ENCODE assay signal across 32 cellular contexts in the genomic region with DNA sequence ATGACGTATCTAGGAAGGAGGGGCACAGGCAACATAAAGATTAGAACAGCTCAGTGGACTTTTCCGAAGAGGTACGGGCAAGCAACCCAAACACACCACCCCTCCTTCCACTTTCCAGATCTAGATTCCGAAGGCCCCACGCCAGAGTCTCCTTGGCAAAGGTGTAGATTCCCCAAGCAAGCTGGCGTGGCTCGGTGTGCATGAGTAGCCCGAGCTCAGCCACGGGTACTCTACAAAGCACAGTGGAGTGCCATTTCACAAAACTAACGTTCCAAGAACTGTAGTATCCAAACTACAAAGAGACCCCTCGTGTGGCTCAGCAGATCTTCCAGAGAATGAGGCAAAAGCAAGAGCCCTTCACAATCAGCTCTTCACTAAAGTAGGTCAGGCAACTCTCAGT.
A peak's percentile ranks its signal among the peaks of the same experiment; 100 is the strongest.
DNase-seq lines count a peak whose midpoint lies in the region; ATAC-seq and TF ChIP-seq lines count a peak whose summit lies in the region.
"Had no signal": no experiment of that assay in that cellular context is flagged by ENCODE, and none has a peak within 500 bp of the region (broad histone marks: within the 10 kb centered on the region; RNA-seq: fewer than 3 reads in every experiment).

No MANE protein-coding gene starts in this region.

- no peak overlapping the region for H2BK12ac ChIP-seq in H9 (ENCODE audit: insufficient read length, low read depth, low read length)

- H3K36me3 Mint-ChIP-seq in H9 (ENCODE audit: insufficient read depth in 1 of 3, low read depth in 3 of 3) (peaks cover 48 to 65% (median 52%) of the 10 kb centered on the region in 3 experiments), glutamatergic neuron (ENCODE audit: unreplicated experiment) (peaks cover 15% of the 10 kb centered on the region)

- no peak overlapping the region for H2BK15ac ChIP-seq in H9 (ENCODE audit: low read depth, low read length)

- H3K4ac ChIP-seq in H9 (ENCODE audit: low read depth, low read length): no peak overlapping the region

- H3T11ph ChIP-seq in H9 (ENCODE audit: low read length): no peak overlapping the region

- H3K23ac ChIP-seq in H9 (ENCODE audit: insufficient read length, low read depth, low read length): no peak overlapping the region

- H4K5ac ChIP-seq in H9 (ENCODE audit: insufficient read length, low read depth, low read length): no peak overlapping the region

- WGBS in H9 (ENCODE audit: extremely low coverage, insufficient read length, low lambda C conversion rate): no CpG with 5 or more reads among the region's 11 CpGs

- H4K91ac ChIP-seq in H9 (ENCODE audit: insufficient read length, low read depth, low read length): no peak overlapping the region

- H3K56ac ChIP-seq in H9 (ENCODE audit: insufficient read length, low read depth, low read length): no peak overlapping the region

- H3K79me1 ChIP-seq in H9 (ENCODE audit: insufficient read depth, low read depth, low read length, poor library complexity, severe bottlenecking): peaks cover 4% of the 10 kb centered on the region

- H3K4me3 Mint-ChIP-seq in H9 (no peak overlapping the region), glutamatergic neuron (ENCODE audit: unreplicated experiment) (no peak overlapping the region)
- H3K4me3 Mint-ChIP-seq: activated T-cell treated with anti-CD3 and anti-CD28 coated beads, Interleukin-2, amount 50 U/mL, for 72 hours; CD8-positive, alpha-beta memory T cell; neural crest cell; stimulated activated naive CD8-positive, alpha-beta T cell treated with anti-CD3 and anti-CD28 coated beads, Interleukin-15, amount 100 ng/mL, for 72 hours; T-helper 1 cell treated with Interleukin-12 subunit alpha and Interleukin-12 subunit beta and Interleukin-4 antibody, amounts not matched to agents 30 μg/mL and 1 μg/mL, for 36 hours had no signal

- ATAC-seq in GM19463 (IDR thresholded peaks at IDR 0.05; ENCODE audit: unreplicated experiment) (no peak), HG02885 (IDR thresholded peaks at IDR 0.05; ENCODE audit: poor library complexity, unreplicated experiment) (no peak)
- ATAC-seq: activated CD4-positive, CD25-positive, alpha-beta regulatory T cell treated with anti-CD3 and anti-CD28 coated beads, Interleukin-2, amount 50 U/mL, for 24 hours; activated T-cell treated with anti-CD3 and anti-CD28 coated beads, Interleukin-2, amount 50 U/mL, for 72 hours; stimulated activated naive CD8-positive, alpha-beta T cell treated with anti-CD3 and anti-CD28 coated beads, Interleukin-15, amount 100 ng/mL, for 72 hours had no signal

- peaks cover 23% of the 10 kb centered on the region; the same call in 1 of the 2 replicates for H3K79me2 ChIP-seq in H9 (ENCODE audit: insufficient read depth, low read length)

- no peaks in the 10 kb centered on the region for H3K23me2 ChIP-seq in H9 (ENCODE audit: insufficient read length, low read depth, low read length, poor library complexity, severe bottlenecking)

- peak overlapping the region; percentile 51 to 91 (median 76); a peak in 5 of 7 replicates for H3K27ac Mint-ChIP-seq in H9
- peak overlapping the region; percentile 38 for H3K27ac Mint-ChIP-seq in glutamatergic neuron (ENCODE audit: unreplicated experiment)
- H3K27ac Mint-ChIP-seq: activated T-cell treated with anti-CD3 and anti-CD28 coated beads, Interleukin-2, amount 50 U/mL, for 72 hours; stimulated activated naive CD8-positive, alpha-beta T cell treated with anti-CD3 and anti-CD28 coated beads, Interleukin-15, amount 100 ng/mL, for 72 hours; T-helper 1 cell treated with Interleukin-12 subunit alpha and Interleukin-12 subunit beta and Interleukin-4 antibody, amounts not matched to agents 30 μg/mL and 1 μg/mL, for 36 hours had no signal

- DNase-seq in H9 (no peak), caudate nucleus (lab: John Stamatoyannopoulos, UW) (peak in 2 of 61 donors; percentile 21 to 79), glutamatergic neuron (no peak), kidney tubule cell (ENCODE audit: low spot score) (no peak)
- no peak for DNase-seq in stimulated activated CD4-positive, alpha-beta T cell treated with anti-CD3 and anti-CD28 coated beads, Interleukin-15, amount 100 ng/mL, for 24 hours
- DNase-seq: activated CD4-positive, alpha-beta T cell treated with anti-CD3 and anti-CD28 coated beads, Interleukin-2, amount 50 U/mL, for 48 hours; activated T-cell treated with anti-CD3 and anti-CD28 coated beads, Interleukin-2, amount 50 U/mL, for 72 hours; BE2C; CD8-positive, alpha-beta memory T cell; colonic mucosa; effector CD8-positive, alpha-beta T cell; H7; mammary epithelial cell; MG63; NCI-H1105 treated with DMSO at 0.1 percent for 48 hours; NCI-H2029; NCI-H526; SK-N-SH; stimulated activated CD4-positive, alpha-beta T cell treated with anti-CD3 and anti-CD28 coated beads, Interleukin-2, amount 100 ng/mL, for 24 hours; stimulated activated CD8-positive, alpha-beta memory T cell treated with anti-CD3 and anti-CD28 coated beads, Interleukin-4, amount 100 ng/mL, for 48 hours; stimulated activated naive CD8-positive, alpha-beta T cell treated with anti-CD3 and anti-CD28 coated beads, Interleukin-15, amount 100 ng/mL, for 72 hours; transverse colon had no signal

- H3K4me1 ChIP-seq in H9 (ENCODE audit: insufficient read depth, low read length): peaks cover 33% of the 10 kb centered on the region
- H3K4me1 ChIP-seq in skeletal muscle tissue (ENCODE audit: control insufficient read depth in 3 of 3, insufficient read depth in 3 of 3, low read length in 3 of 3): peaks cover 20 to 42% (median 30%) of the 10 kb centered on the region in 3 donors
- H3K4me1 ChIP-seq: colonic mucosa had no signal

- peak overlapping the region in 2 of 3 donors; percentile 28 to 29 for H3K4me3 ChIP-seq in skeletal muscle tissue (ENCODE audit: low read length in 3 of 3)
- H3K4me3 ChIP-seq: colonic mucosa, MG63, transverse colon had no signal

- H4K20me1 ChIP-seq in H9 (ENCODE audit: control insufficient read depth, insufficient read depth, insufficient read length): no peaks in the 10 kb centered on the region

- no peak overlapping the region for H3K18ac ChIP-seq in H9 (ENCODE audit: insufficient read length, low read depth, low read length)

- no peak overlapping the region for H3K14ac ChIP-seq in H9 (ENCODE audit: insufficient read depth, low read length)

- H3K9ac ChIP-seq in H9 (ENCODE audit: extremely low read depth, insufficient read length, low read length) (no peak overlapping the region), skeletal muscle tissue (ENCODE audit: low read depth in 1 of 3, low read length in 3 of 3) (peak overlapping the region in 1 of 3 donors; percentile 10)
- H3K9ac ChIP-seq: KMS-11, parathyroid adenoma, SK-N-SH had no signal

- H3K4me1 Mint-ChIP-seq in H9 (peaks cover 55 to 60% of the 10 kb centered on the region in 2 experiments), glutamatergic neuron (ENCODE audit: low read depth, unreplicated experiment) (peaks cover 35% of the 10 kb centered on the region)

- no peak overlapping the region for H2AK5ac ChIP-seq in H9 (ENCODE audit: insufficient read length, low read length)

- H3K4me2 ChIP-seq in H9 (ENCODE audit: insufficient read depth, insufficient read length, low read length): no peak overlapping the region
- H3K4me2 ChIP-seq: KMS-11, SK-N-SH had no signal

- no peak overlapping the region for H2BK20ac ChIP-seq in H9 (ENCODE audit: low read depth, low read length, poor library complexity, severe bottlenecking)

- H2BK120ac ChIP-seq in H9 (ENCODE audit: low read depth, low read length, poor library complexity, severe bottlenecking): no peak overlapping the region

- H3K9me3 Mint-ChIP-seq in H9 (no peaks in the 10 kb centered on the region), glutamatergic neuron (ENCODE audit: unreplicated experiment) (peaks cover 18% of the 10 kb centered on the region)
- H3K9me3 Mint-ChIP-seq: activated T-cell treated with anti-CD3 and anti-CD28 coated beads, Interleukin-2, amount 50 U/mL, for 72 hours; CD8-positive, alpha-beta memory T cell; stimulated activated naive CD8-positive, alpha-beta T cell treated with anti-CD3 and anti-CD28 coated beads, Interleukin-15, amount 100 ng/mL, for 72 hours; T-helper 1 cell treated with Interleukin-12 subunit alpha and Interleukin-12 subunit beta and Interleukin-4 antibody, amounts not matched to agents 30 μg/mL and 1 μg/mL, for 36 hours had no signal

- H2AFZ ChIP-seq in H9 (ENCODE audit: low read length): no peak overlapping the region
- H2AFZ ChIP-seq: parathyroid adenoma had no signal

- H2BK5ac ChIP-seq in H9 (ENCODE audit: insufficient read length, low read length): no peak overlapping the region

- H3K9me3 ChIP-seq in H9 (ENCODE audit: control insufficient read depth, low read depth, low read length) (no peaks in the 10 kb centered on the region), skeletal muscle tissue (ENCODE audit: control insufficient read depth in 3 of 3, low read length in 3 of 3) (no peaks in the 10 kb centered on the region)
- H3K9me3 ChIP-seq: BE2C, colonic mucosa, MG63, SK-N-SH, transverse colon had no signal

- TF ChIP-seq CTCF in H9 (conservative IDR thresholded peaks at IDR 0.05): no peak
- no peak for TF ChIP-seq CTCF in glutamatergic neuron (IDR thresholded peaks at IDR 0.05; ENCODE audit: partially characterized antibody, unreplicated experiment)

- H3K27me3 Mint-ChIP-seq in H9 (ENCODE audit: low read depth): no peaks in the 10 kb centered on the region
- H3K27me3 Mint-ChIP-seq in glutamatergic neuron (ENCODE audit: unreplicated experiment): peaks cover 4% of the 10 kb centered on the region
- H3K27me3 Mint-ChIP-seq: CD8-positive, alpha-beta memory T cell; stimulated activated naive CD8-positive, alpha-beta T cell treated with anti-CD3 and anti-CD28 coated beads, Interleukin-15, amount 100 ng/mL, for 72 hours had no signal

- peaks cover 0 to 3% (median 0%) of the 10 kb centered on the region in 3 donors for H3K36me3 ChIP-seq in skeletal muscle tissue (ENCODE audit: control insufficient read depth in 3 of 3, insufficient read depth in 3 of 3, low read length in 3 of 3)
- H3K36me3 ChIP-seq: colonic mucosa, MG63 had no signal

- no peaks in the 10 kb centered on the region for H3K27me3 ChIP-seq in H9 (ENCODE audit: insufficient read depth, low read length)
- no peaks in the 10 kb centered on the region for H3K27me3 ChIP-seq in skeletal muscle tissue (ENCODE audit: control insufficient read depth in 3 of 3, insufficient read depth in 3 of 3, low read length in 3 of 3)
- H3K27me3 ChIP-seq: BE2C, colonic mucosa, MG63, transverse colon had no signal

- no peak overlapping the region for H3K27ac ChIP-seq in H9 (ENCODE audit: insufficient read length, low read depth, low read length)
- H3K27ac ChIP-seq in caudate nucleus (ENCODE audit: low read depth, low read length): peak overlapping the region; percentile 24
- peak overlapping the region; percentile 21 for H3K27ac ChIP-seq in skeletal muscle tissue (ENCODE audit: low read depth, low read length)
- H3K27ac ChIP-seq: colonic mucosa, epithelial cell of prostate, HL-60, KMS-11, parathyroid adenoma, transverse colon had no signal

- H4K8ac ChIP-seq in H9 (replicated peaks; ENCODE audit: insufficient read length, low read depth, low read length): no peak overlapping the region
